ENCODE assay signal across 14 cellular contexts in the genomic region with DNA sequence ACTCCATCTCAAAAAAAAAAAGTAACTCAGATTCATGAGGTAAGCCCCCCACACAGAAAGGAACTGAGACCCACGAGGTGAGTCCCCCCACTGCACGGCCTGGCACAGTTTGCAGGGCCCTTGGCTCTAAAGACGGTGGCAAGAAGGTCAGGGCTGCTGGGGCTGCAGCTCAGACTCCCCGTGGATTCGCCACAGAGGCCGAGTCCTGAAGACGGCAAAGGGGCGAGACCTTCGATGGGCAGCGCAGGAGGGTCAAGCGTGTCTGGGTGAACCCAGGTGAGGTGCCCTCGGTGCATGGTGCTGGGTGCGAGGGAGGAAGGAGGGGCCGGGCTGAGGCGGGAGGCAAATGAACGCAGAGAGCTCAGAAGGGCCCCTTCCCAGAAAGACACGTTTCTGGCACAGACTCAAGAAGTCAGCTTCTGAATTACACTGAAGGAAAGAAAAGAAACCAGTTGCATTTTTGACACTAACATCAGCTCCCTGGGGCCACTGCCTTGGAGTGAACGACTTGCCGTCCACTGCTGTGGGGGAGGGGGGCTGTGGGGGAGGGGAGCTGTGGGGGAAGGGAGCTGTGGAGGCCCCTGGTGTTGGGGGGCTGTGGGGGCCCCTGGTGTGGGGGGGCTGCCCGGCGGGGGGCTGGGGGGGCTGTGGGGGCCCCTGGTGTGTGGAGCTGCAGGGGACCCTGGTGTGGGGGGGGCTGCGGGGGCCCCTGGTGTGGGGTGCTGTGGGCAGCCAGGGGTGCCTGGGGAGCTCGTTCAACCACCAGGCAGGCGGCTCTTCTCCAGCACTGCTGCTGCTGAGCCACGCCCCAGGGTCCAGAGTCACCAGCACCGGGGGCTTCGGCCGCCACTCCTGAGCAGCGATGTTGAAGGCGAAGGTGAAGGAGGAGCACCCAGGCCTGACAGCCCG.
"Had no signal": no experiment of that assay in that cellular context is flagged by ENCODE, and none has a peak within 500 bp of the region (broad histone marks: within the 10 kb centered on the region; RNA-seq: fewer than 3 reads in every experiment).

No MANE protein-coding gene starts in this region.

- H3K4me3 ChIP-seq: left ventricle myocardium inferior had no signal

- H3K27ac ChIP-seq: left ventricle myocardium inferior had no signal

- DNase-seq: activated CD4-positive, alpha-beta memory T cell treated with anti-CD3 and anti-CD28 coated beads, Interleukin-2, amount 10 ng/mL, durations not matched to agents 7 days and 5 days; activated CD4-positive, alpha-beta T cell treated with anti-CD3 and anti-CD28 coated beads for 4 hours; activated CD8-positive, alpha-beta memory T cell treated with anti-CD3 and anti-CD28 coated beads, Interleukin-2, amount 50 U/mL, for 4 hours; activated gamma-delta T cell treated with Interleukin-2 at 50 U/mL for 16 hours; activated T-cell treated with anti-CD3 and anti-CD28 coated beads, Interleukin-2, amount 50 U/mL, for 48 hours; amygdala; effector CD8-positive, alpha-beta T cell; left ventricle myocardium inferior; naive thymus-derived CD8-positive, alpha-beta T cell; retina; stimulated activated naive B cell treated with anti-CD40 and anti-IgM and Interleukin-4, amounts not matched to agents 10 μg/mL and 1 μg/mL and 100 μg/mL, for 72 hours; T-helper 2 cell; trophoblast cell had no signal

- ATAC-seq: naive thymus-derived CD8-positive, alpha-beta T cell; stimulated activated naive B cell treated with anti-CD40 and anti-IgM and Interleukin-4, amounts not matched to agents 10 μg/mL and 1 μg/mL and 100 μg/mL, for 72 hours had no signal

- H3K9me3 ChIP-seq: left ventricle myocardium inferior had no signal

- FAIRE-seq: islet of Langerhans had no signal
